ENCODE assay signal across 12 cellular contexts in the genomic region with DNA sequence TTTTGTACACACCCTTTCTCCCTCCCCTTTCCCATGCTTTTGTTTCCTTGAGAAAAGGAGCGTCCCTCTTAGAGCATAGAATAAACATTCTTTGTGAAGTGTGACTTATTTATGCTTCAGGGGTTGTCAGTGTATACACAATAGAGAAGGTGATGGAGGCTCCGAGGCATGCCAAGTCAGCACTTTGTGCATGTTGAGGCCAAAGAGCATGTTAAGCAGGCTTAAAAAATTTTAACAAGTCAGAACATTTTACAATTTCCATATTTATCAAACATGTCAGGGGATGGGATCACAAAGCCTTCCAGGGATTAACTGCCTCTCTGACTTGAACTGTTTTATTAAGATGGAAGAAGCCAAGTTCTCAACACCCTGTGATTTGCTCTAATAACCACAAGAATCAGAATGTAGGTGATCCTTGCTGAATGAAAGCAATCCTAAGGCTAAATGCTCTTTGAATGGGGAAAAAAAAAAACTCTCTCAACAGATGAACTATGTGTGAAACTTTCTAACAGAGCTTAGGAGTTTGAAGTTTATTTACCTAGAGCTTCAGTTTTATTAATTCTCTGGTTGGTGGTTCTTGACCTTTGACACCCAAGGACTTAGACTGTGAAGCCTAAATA.
DNase-seq lines count a peak whose midpoint lies in the region; ATAC-seq and TF ChIP-seq lines count a peak whose summit lies in the region.
"Had no signal": no experiment of that assay in that cellular context is flagged by ENCODE, and none has a peak within 500 bp of the region (broad histone marks: within the 10 kb centered on the region; RNA-seq: fewer than 3 reads in every experiment).

No MANE protein-coding gene starts in this region.

- H3K4me3 ChIP-seq in thyroid gland (replicated peaks in 1 of 3): no peak overlapping the region

- DNase-seq in NCI-H1092 treated with DMSO at 0.1 percent for 48 hours (lab: John Stamatoyannopoulos, UW) (peak; percentile 24), NCI-H1092 (lab: John Stamatoyannopoulos, UW) (no peak), astrocyte of the hippocampus (ENCODE audit: low read depth, low spot score) (peak; percentile 63), kidney tubule cell (ENCODE audit: low spot score) (peak; percentile 4), thyroid gland (peak; percentile 70 to 72), AG08396 (ENCODE audit: low spot score) (no peak), HUDEP-2 (lab: John Stamatoyannopoulos, UW; ENCODE audit: unreplicated experiment in 76 of 76) (no peak)
- DNase-seq: activated CD8-positive, alpha-beta memory T cell treated with anti-CD3 and anti-CD28 coated beads, Interleukin-2, amount 10 ng/mL, durations not matched to agents 7 days and 5 days; DND-41; occipital lobe had no signal

- TF ChIP-seq POLR2A in thyroid gland (IDR thresholded peaks at IDR 0.05): no peak

- TF ChIP-seq CTCF in thyroid gland (IDR thresholded peaks at IDR 0.05): no peak

- H3K4me1 ChIP-seq in thyroid gland: peaks cover 34 to 42% of the 10 kb centered on the region in 2 donors

- no peaks in the 10 kb centered on the region for H3K36me3 ChIP-seq in thyroid gland

- 20 to 39% methylated on average over 2 of the region's 2 CpGs for WGBS in thyroid gland, 2 donors

- no peaks in the 10 kb centered on the region for H3K27me3 ChIP-seq in thyroid gland

- no peak for ATAC-seq in GM19397 (IDR thresholded peaks at IDR 0.05; ENCODE audit: unreplicated experiment)
- ATAC-seq: activated CD8-positive, alpha-beta memory T cell treated with anti-CD3 and anti-CD28 coated beads, Interleukin-2, amount 10 ng/mL, durations not matched to agents 7 days and 5 days had no signal

- intact Hi-C loops in thyroid gland (cut with DNase I): no loop called here

- H3K9me3 ChIP-seq in thyroid gland: no peaks in the 10 kb centered on the region

- H3K27ac ChIP-seq in thyroid gland: peak overlapping the region; percentile 23 to 81 (median 72)
- H3K27ac ChIP-seq: 22Rv1 had no signal

Comparison
In these comparisons a context has a peak if more than half of its experiments do, and no peak if none do; other contexts are left out.
1. DNase-seq: peak in NCI-H1092 treated with DMSO at 0.1 percent for 48 hours (single experiment), astrocyte of the hippocampus (single experiment), kidney tubule cell (single experiment) and thyroid gland (2 of 2); none in NCI-H1092 (single experiment), AG08396 (single experiment) and HUDEP-2 (0 of 76).